ENCODE assay signal across 8 cellular contexts in the genomic region with DNA sequence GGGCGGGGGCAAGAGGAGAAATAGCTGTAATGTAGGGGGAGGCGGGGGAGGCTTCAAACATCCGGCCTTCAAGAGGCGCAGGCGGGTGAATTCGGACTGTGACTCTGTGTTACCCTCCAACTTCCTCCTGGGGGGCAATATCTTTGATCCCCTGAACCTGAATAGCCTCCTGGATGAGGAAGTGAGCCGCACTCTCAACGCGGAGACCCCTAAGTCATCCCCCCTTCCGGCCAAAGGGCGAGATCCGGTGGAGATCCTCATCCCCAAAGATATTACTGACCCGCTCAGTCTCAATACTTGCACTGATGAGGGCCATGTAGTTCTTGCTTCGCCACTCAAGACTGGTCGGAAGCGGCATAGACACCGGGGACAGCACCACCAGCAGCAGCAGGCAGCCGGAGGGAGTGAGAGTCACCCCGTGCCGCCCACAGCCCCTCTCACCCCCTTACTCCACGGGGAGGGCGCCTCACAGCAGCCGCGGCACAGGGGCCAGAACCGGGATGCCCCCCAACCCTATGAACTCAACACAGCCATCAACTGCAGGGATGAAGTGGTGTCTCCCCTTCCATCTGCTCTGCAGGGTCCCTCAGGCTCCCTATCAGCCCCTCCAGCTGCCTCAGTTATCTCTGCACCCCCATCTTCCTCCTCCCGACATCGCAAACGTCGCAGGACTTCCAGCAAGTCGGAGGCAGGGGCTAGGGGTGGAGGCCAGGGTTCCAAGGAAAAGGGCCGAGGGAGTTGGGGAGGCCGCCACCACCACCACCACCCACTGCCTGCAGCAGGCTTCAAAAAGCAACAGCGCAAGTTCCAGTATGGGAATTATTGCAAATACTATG. TPM values are rescaled to one million over a fixed set of nuclear protein-coding genes. Genes with fewer than 3 reads are reported as not detected.
DNase-seq lines count a peak whose midpoint lies in the region; ATAC-seq and TF ChIP-seq lines count a peak whose summit lies in the region.

No MANE protein-coding gene starts in this region.

- CTCF ChIA-PET in WTC11 (lab: Charles Lee) = interaction anchor here (1.1 to 3.2 kb wide), 5 partner anchors 15 to 39 kb away, joined by 3 to 20 read pairs (median 6); no protein-coding TSS in a partner anchor

- H3K4me3 Mint-ChIP-seq in WTC11 = peak overlapping the region; percentile 77
- H3K4me3 Mint-ChIP-seq in effector memory CD8-positive, alpha-beta T cell = peak overlapping the region; percentile 97 to 100

- peak overlapping the region; percentile 72 to 77 for H3K4me3 ChIP-seq in uterus

- peak overlapping the region; percentile 99 to 100 for H3K27ac ChIP-seq in uterus

- H3K9me3 ChIP-seq in uterus = no peaks in the 10 kb centered on the region

- no peaks in the 10 kb centered on the region for H3K27me3 ChIP-seq in uterus

- POLR2A ChIA-PET in WTC11 (lab: Charles Lee) = interaction anchor here (0.6 to 3.0 kb wide), 2 partner anchors 15 to 317 kb away, joined by 3 to 25 read pairs; no protein-coding TSS in a partner anchor

- no peaks in the 10 kb centered on the region for H3K36me3 ChIP-seq in uterus

- TF ChIP-seq CTCF in WTC11 (IDR thresholded peaks at IDR 0.05) (no peak), uterus (IDR thresholded peaks at IDR 0.05) (no peak), omental fat pad (IDR thresholded peaks at IDR 0.05) (no peak)

- TF ChIP-seq POLR2A in uterus (IDR thresholded peaks at IDR 0.05) = no peak

- peaks cover 36% of the 10 kb centered on the region for H3K4me1 Mint-ChIP-seq in WTC11
- H3K4me1 Mint-ChIP-seq in effector memory CD8-positive, alpha-beta T cell (ENCODE audit: low read depth in 2 of 2) = peaks cover 55 to 56% of the 10 kb centered on the region in 2 donors

- ATAC-seq in WTC11 = no peak
- ATAC-seq in effector memory CD8-positive, alpha-beta T cell (replicated peaks) = no peak
- ATAC-seq in omental fat pad (ENCODE audit: low FRiP score) = no peak

- H3K27ac Mint-ChIP-seq in WTC11 = peak overlapping the region; percentile 93
- H3K27ac Mint-ChIP-seq in effector memory CD8-positive, alpha-beta T cell = peak overlapping the region; percentile 100

- peaks cover 7 to 27% of the 10 kb centered on the region in 2 donors for H3K4me1 ChIP-seq in uterus

- DNase-seq in activated CD8-positive, alpha-beta memory T cell treated with anti-CD3 and anti-CD28 coated beads for 24 hours = peak; percentile 75
- DNase-seq in activated CD8-positive, alpha-beta memory T cell treated with anti-CD3 and anti-CD28 coated beads, Interleukin-2, amount 50 U/mL, for 48 hours = no peak
- DNase-seq in WTC11 (ENCODE audit: low spot score) (peak; percentile 26), myocyte (ENCODE audit: low read depth) (peak; percentile 28), uterus (no peak), glomerular visceral epithelial cell (ENCODE audit: extremely low spot score) (no peak), omental fat pad (ENCODE audit: low spot score) (no peak)
- peak; percentile 23 to 44 (median 30) for DNase-seq in effector memory CD8-positive, alpha-beta T cell

- H3K27me3 Mint-ChIP-seq in WTC11 (ENCODE audit: low read depth) = peaks cover 27% of the 10 kb centered on the region
- H3K27me3 Mint-ChIP-seq in effector memory CD8-positive, alpha-beta T cell = peaks cover 0 to 8% of the 10 kb centered on the region in 2 donors

- peaks cover 4% of the 10 kb centered on the region; the same call in 1 of the 2 replicates for H3K9me3 Mint-ChIP-seq in WTC11
- no peaks in the 10 kb centered on the region for H3K9me3 Mint-ChIP-seq in effector memory CD8-positive, alpha-beta T cell

- intact Hi-C loops in uterus (cut with DNase I; ENCODE audit: low total_unique reads) = no loop called here

- peaks cover 33% of the 10 kb centered on the region for H3K36me3 Mint-ChIP-seq in WTC11
- H3K36me3 Mint-ChIP-seq in effector memory CD8-positive, alpha-beta T cell (ENCODE audit: insufficient read depth) = peaks cover 82% of the 10 kb centered on the region

TF ChIP-seq in WTC11, 78 proteins besides CTCF, POLR2A, EP300 and RAD21 (continues in another document):
- TF ChIP-seq ATF1 (CRISPR knock-in tag; IDR thresholded peaks at IDR 0.05) (no peak), ZNF138 (CRISPR knock-in tag; conservative IDR thresholded peaks at IDR 0.05) (no peak), AFF4 (CRISPR knock-in tag; IDR thresholded peaks at IDR 0.05; ENCODE audit: borderline replicate concordance) (no peak), NFATC4 (CRISPR knock-in tag; IDR thresholded peaks at IDR 0.05) (no peak), JAZF1 (CRISPR knock-in tag; IDR thresholded peaks at IDR 0.05) (no peak), MXD4 (CRISPR knock-in tag; IDR thresholded peaks at IDR 0.05; ENCODE audit: borderline replicate concordance) (no peak)
- TF ChIP-seq, protein P1, sequence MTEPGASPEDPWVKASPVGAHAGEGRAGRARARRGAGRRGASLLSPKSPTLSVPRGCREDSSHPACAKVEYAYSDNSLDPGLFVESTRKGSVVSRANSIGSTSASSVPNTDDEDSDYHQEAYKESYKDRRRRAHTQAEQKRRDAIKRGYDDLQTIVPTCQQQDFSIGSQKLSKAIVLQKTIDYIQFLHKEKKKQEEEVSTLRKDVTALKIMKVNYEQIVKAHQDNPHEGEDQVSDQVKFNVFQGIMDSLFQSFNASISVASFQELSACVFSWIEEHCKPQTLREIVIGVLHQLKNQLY (CRISPR knock-in tag; IDR thresholded peaks at IDR 0.05) = no peak
- TF ChIP-seq, protein P2, sequence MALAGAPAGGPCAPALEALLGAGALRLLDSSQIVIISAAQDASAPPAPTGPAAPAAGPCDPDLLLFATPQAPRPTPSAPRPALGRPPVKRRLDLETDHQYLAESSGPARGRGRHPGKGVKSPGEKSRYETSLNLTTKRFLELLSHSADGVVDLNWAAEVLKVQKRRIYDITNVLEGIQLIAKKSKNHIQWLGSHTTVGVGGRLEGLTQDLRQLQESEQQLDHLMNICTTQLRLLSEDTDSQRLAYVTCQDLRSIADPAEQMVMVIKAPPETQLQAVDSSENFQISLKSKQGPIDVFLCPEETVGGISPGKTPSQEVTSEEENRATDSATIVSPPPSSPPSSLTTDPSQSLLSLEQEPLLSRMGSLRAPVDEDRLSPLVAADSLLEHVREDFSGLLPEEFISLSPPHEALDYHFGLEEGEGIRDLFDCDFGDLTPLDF (CRISPR knock-in tag; IDR thresholded peaks at IDR 0.05) = no peak

RNA-seq across cellular contexts. Expression of gene MEPCE, which starts 1.0 kb away (rescaled TPM):
- 41.9 to 49.6 TPM (median 47.7 TPM) in 3 replicates for total RNA-seq in WTC11 (2021)
- total RNA-seq in myocyte = 38.1 and 41.3 TPM in 2 replicates
- 42.4 TPM for polyA plus RNA-seq in myocyte (2012)
- total RNA-seq in uterus = 10 to 100 TPM; 21.2 to 44.2 (median 30.2) TPM
- 10 to 100 TPM; 23.6 to 49.5 (median 36.6) TPM for total RNA-seq in omental fat pad

RNA-seq across cellular contexts. Expression of gene ZCWPW1, which starts 2.2 kb away (rescaled TPM):
- 1.4 to 1.5 TPM (median 1.4 TPM) in 3 replicates for total RNA-seq in WTC11 (2021)
- total RNA-seq in myocyte = 4.9 and 8.3 TPM in 2 replicates
- polyA plus RNA-seq in myocyte (2012) = 8.3 TPM
- total RNA-seq in uterus = 1 to 10 TPM in 3 of 4 donors, not detected in 1; 1.5 to 6.1 (median 5.2) TPM
- 1 to 10 TPM; 2.8 to 5.8 (median 3.6) TPM for total RNA-seq in omental fat pad

RNA-seq across cellular contexts. Expression of gene PPP1R35, which starts 5.6 kb away (rescaled TPM):
- total RNA-seq in WTC11 (2021) (85.9 to 90.8 TPM (median 88.3 TPM) in 3 replicates), myocyte (42.2 and 44.3 TPM in 2 replicates), uterus (10 to 100 TPM in 2 of 4 donors, 1 to 10 TPM in 2; 7.4 to 39.7 (median 17.8) TPM), omental fat pad (10 to 100 TPM in 3 of 4 donors, 1 to 10 TPM in 1; 6.1 to 22.2 (median 17.7) TPM)
- polyA plus RNA-seq in myocyte (2012) = 27.2 TPM

RNA-seq across cellular contexts. Expression of gene SPACDR, which starts 33.4 kb away (rescaled TPM):
- 0.33 to 0.48 TPM (median 0.39 TPM) in 3 replicates for total RNA-seq in WTC11 (2021)
- total RNA-seq in myocyte = 0.31 and 0.48 TPM in 2 replicates
- 0.55 TPM for polyA plus RNA-seq in myocyte (2012)
- total RNA-seq in uterus = 10 to 100 TPM in 1 of 4 donors, 1 to 10 TPM in 2, not detected in 1; 1.4 to 22.1 (median 1.8) TPM
- 1 to 10 TPM in 1 of 4 donors, under 1 TPM in 1, not detected in 2; 0.84 to 1.3 TPM for total RNA-seq in omental fat pad

RNA-seq across cellular contexts. Expression of gene TSC22D4, which starts 48.3 kb away (rescaled TPM):
- total RNA-seq in WTC11 (2021) (27.5 to 34.5 TPM (median 29.7 TPM) in 3 replicates), myocyte (32.9 and 34.6 TPM in 2 replicates), uterus (10 to 100 TPM; 17.6 to 40.3 (median 19.5) TPM), omental fat pad (10 to 100 TPM; 15.6 to 36.4 (median 21.4) TPM)
- polyA plus RNA-seq in myocyte (2012) = 24.5 TPM

Comparison
In these comparisons a context has a peak if more than half of its experiments do, and no peak if none do; other contexts are left out.
1. DNase-seq: peak in activated CD8-positive, alpha-beta memory T cell treated with anti-CD3 and anti-CD28 coated beads for 24 hours (single experiment), WTC11 (single experiment), effector memory CD8-positive, alpha-beta T cell (3 of 3) and myocyte (single experiment); none in activated CD8-positive, alpha-beta memory T cell treated with anti-CD3 and anti-CD28 coated beads, Interleukin-2, amount 50 U/mL, for 48 hours (single experiment), uterus (0 of 2), glomerular visceral epithelial cell (single experiment) and omental fat pad (single experiment).